8 cellular contexts compared by ENCODE assay signal in genomic region chr17:42980766-42981397, GRCh38. TPM values are rescaled to one million over a fixed set of nuclear protein-coding genes. Genes with fewer than 3 reads are reported as not detected.
DNase-seq lines count a peak whose midpoint lies in the region; ATAC-seq and TF ChIP-seq lines count a peak whose summit lies in the region.

No MANE protein-coding gene starts in this region.

- H3K79me2 ChIP-seq in Loucy (ENCODE audit: insufficient read depth, low read length) = peaks cover 63% of the 10 kb centered on the region

- no peaks in the 10 kb centered on the region for H3K27me3 ChIP-seq in Loucy (ENCODE audit: insufficient read depth, low read length, poor library complexity, severe bottlenecking)

- TF ChIP-seq CTCF in Loucy (conservative IDR thresholded peaks at IDR 0.05; ENCODE audit: low read length) = peak; percentile 37

- H3K4me3 ChIP-seq in Loucy (ENCODE audit: low read length, poor library complexity, severe bottlenecking) = peak overlapping the region; percentile 84

- no peaks in the 10 kb centered on the region for H3K9me2 ChIP-seq in Loucy (replicated peaks; ENCODE audit: low read depth, low read length)

- ATAC-seq in GM21825 (IDR thresholded peaks at IDR 0.05; ENCODE audit: unreplicated experiment) (peak; percentile 30), sciatic nerve (no peak)

- peaks cover 4% of the 10 kb centered on the region; the same call in 1 of the 2 replicates for H3K36me3 ChIP-seq in Loucy (ENCODE audit: insufficient read depth, low read length)

- H3K9me3 ChIP-seq in Loucy (ENCODE audit: insufficient read depth, low read depth, low read length) = no peaks in the 10 kb centered on the region

- H3K4me1 ChIP-seq in Loucy (ENCODE audit: insufficient read depth, low read length, poor library complexity, severe bottlenecking) = peaks cover 42% of the 10 kb centered on the region

- peak overlapping the region; percentile 94 for H3K4me2 ChIP-seq in Loucy (ENCODE audit: low read depth, low read length, poor library complexity, severe bottlenecking)

- H3K9ac ChIP-seq in Loucy (ENCODE audit: low read depth, low read length, poor library complexity, severe bottlenecking) = peak overlapping the region; percentile 92

- no peaks in the 10 kb centered on the region for H3F3A ChIP-seq in Loucy (ENCODE audit: low read depth)

- intact Hi-C loops in sciatic nerve (cut with DNase I) = loop anchor here (1.0 kb wide), 1 partner anchor 87 kb away; no protein-coding TSS in a partner anchor

- H2AFZ ChIP-seq in Loucy (ENCODE audit: low read length) = peak overlapping the region; percentile 57; the same call in 1 of the 2 replicates

- DNase-seq in DMS79 treated with DMSO at 0.1 percent for 48 hours (lab: John Stamatoyannopoulos, UW) = peak; percentile 46
- peak; percentile 28 to 71 (median 48) for DNase-seq in T-helper 1 cell
- DNase-seq in amniotic epithelial cell (ENCODE audit: low read depth) = peak; percentile 55
- peak; percentile 60 for DNase-seq in hepatic stellate cell (ENCODE audit: low spot score)
- peak; percentile 60 for DNase-seq in sciatic nerve (ENCODE audit: low spot score)
- DNase-seq in superior temporal gyrus (ENCODE audit: extremely low spot score) = no peak

- H4K20me1 ChIP-seq in Loucy (ENCODE audit: insufficient read depth, low read length, poor library complexity, severe bottlenecking) = peaks cover 21% of the 10 kb centered on the region

RNA-seq across cellular contexts. Expression of gene RUNDC1, which starts 0.5 kb away (rescaled TPM):
- 12.4 TPM for total RNA-seq in sciatic nerve

RNA-seq across cellular contexts. Expression of gene PTGES3L, which starts 1.0 kb away (rescaled TPM):
- 0.40 TPM for total RNA-seq in sciatic nerve

RNA-seq across cellular contexts. Expression of gene AARSD1, which starts 16.6 kb away (rescaled TPM):
- 40.7 TPM for total RNA-seq in sciatic nerve

RNA-seq across cellular contexts. Expression of gene RPL27, which starts 17.3 kb away (rescaled TPM):
- total RNA-seq in sciatic nerve = 743 TPM

RNA-seq across cellular contexts. Expression of gene IFI35, which starts 25.7 kb away (rescaled TPM):
- total RNA-seq in sciatic nerve = 28.1 TPM
